Comparison of ENCODE assay signal across 9 cellular contexts in genomic region chr2:237697586-237698337, GRCh38.
DNase-seq lines count a peak whose midpoint lies in the region; ATAC-seq and TF ChIP-seq lines count a peak whose summit lies in the region.
"Had no signal": no experiment of that assay in that cellular context is flagged by ENCODE, and none has a peak within 500 bp of the region (broad histone marks: within the 10 kb centered on the region; RNA-seq: fewer than 3 reads in every experiment).

No MANE protein-coding gene starts in this region.

- H3K36me3 Mint-ChIP-seq in CD4-positive, CD25-positive, alpha-beta regulatory T cell, result no peaks in the 10 kb centered on the region
- H3K36me3 Mint-ChIP-seq in brain, result no peaks in the 10 kb centered on the region

- ATAC-seq in CD4-positive, CD25-positive, alpha-beta regulatory T cell (ENCODE audit: low read depth in 2 of 2), result peak in 1 of 2 donors; percentile 16
- ATAC-seq in omental fat pad (ENCODE audit: low FRiP score) (peak; percentile 31), GM21786 (IDR thresholded peaks at IDR 0.05; ENCODE audit: unreplicated experiment) (no peak), GM21367 (IDR thresholded peaks at IDR 0.05; ENCODE audit: unreplicated experiment) (no peak), GM18520 (IDR thresholded peaks at IDR 0.05; ENCODE audit: unreplicated experiment) (no peak)

- peaks cover 46 to 95% (median 81%) of the 10 kb centered on the region in 4 donors for H3K4me1 Mint-ChIP-seq in CD4-positive, CD25-positive, alpha-beta regulatory T cell
- H3K4me1 Mint-ChIP-seq in brain, result peaks cover 99% of the 10 kb centered on the region

- H3K4me1 ChIP-seq in CD4-positive, CD25-positive, alpha-beta regulatory T cell (ENCODE audit: control insufficient read depth, insufficient read depth, low read length, poor library complexity, severe bottlenecking), result peaks cover 97% of the 10 kb centered on the region

- TF ChIP-seq POLR2A in NB4 (IDR thresholded peaks at IDR 0.05; ENCODE audit: extremely low read depth, insufficient read length), result no peak

- H3K27ac ChIP-seq in CD4-positive, CD25-positive, alpha-beta regulatory T cell (ENCODE audit: insufficient read depth, low read length, poor library complexity, severe bottlenecking), result peak overlapping the region; percentile 93
- no peak overlapping the region for H3K27ac ChIP-seq in brain microvascular endothelial cell

- peak in 2 of 3 donors; percentile 28 to 48 for DNase-seq in CD4-positive, CD25-positive, alpha-beta regulatory T cell
- DNase-seq in NB4 (ENCODE audit: low read depth) (peak; percentile 32), omental fat pad (ENCODE audit: low spot score) (no peak), brain microvascular endothelial cell (no peak)
- DNase-seq: NCI-H187 had no signal

- peaks cover 4% of the 10 kb centered on the region for H3K36me3 ChIP-seq in CD4-positive, CD25-positive, alpha-beta regulatory T cell (ENCODE audit: control insufficient read depth, insufficient read depth, low read length)
- H3K36me3 ChIP-seq in brain microvascular endothelial cell (replicated peaks), result no peaks in the 10 kb centered on the region

- peaks cover 0 to 3% (median 0%) of the 10 kb centered on the region in 7 donors for H3K9me3 Mint-ChIP-seq in CD4-positive, CD25-positive, alpha-beta regulatory T cell
- no peaks in the 10 kb centered on the region for H3K9me3 Mint-ChIP-seq in brain

- no peaks in the 10 kb centered on the region for H3K27me3 Mint-ChIP-seq in CD4-positive, CD25-positive, alpha-beta regulatory T cell
- H3K27me3 Mint-ChIP-seq in brain, result no peaks in the 10 kb centered on the region

- H3K27ac Mint-ChIP-seq in CD4-positive, CD25-positive, alpha-beta regulatory T cell, result peak overlapping the region; percentile 91 to 92 (median 91)
- peak overlapping the region in 4 of 5 experiments; percentile 26 to 71 (median 53) for H3K27ac Mint-ChIP-seq in brain

- H3K27me3 ChIP-seq in CD4-positive, CD25-positive, alpha-beta regulatory T cell (ENCODE audit: control insufficient read depth, insufficient read depth, low read length), result no peaks in the 10 kb centered on the region
- no peaks in the 10 kb centered on the region for H3K27me3 ChIP-seq in brain microvascular endothelial cell (replicated peaks)

- H3K4me3 Mint-ChIP-seq in CD4-positive, CD25-positive, alpha-beta regulatory T cell, result peak overlapping the region; percentile 87 to 98 (median 97)
- H3K4me3 Mint-ChIP-seq in brain, result peak overlapping the region in 3 of 5 experiments; percentile 16 to 45 (median 26)

- no peak for TF ChIP-seq CTCF in NB4 (IDR thresholded peaks at IDR 0.05; ENCODE audit: low read depth, low read length)
- no peak for TF ChIP-seq CTCF in brain (conservative IDR thresholded peaks at IDR 0.05)
- no peak for TF ChIP-seq CTCF in omental fat pad (IDR thresholded peaks at IDR 0.05)
- TF ChIP-seq CTCF in brain microvascular endothelial cell (IDR thresholded peaks at IDR 0.05; ENCODE audit: low read depth, low read length, missing control alignments), result no peak

- in situ Hi-C loops in brain microvascular endothelial cell (cut with HindIII; ENCODE audit: low pct_ligation_motif_present, low sequenced_read_pairs), result no loop called here

- no peaks in the 10 kb centered on the region for H3K9me3 ChIP-seq in CD4-positive, CD25-positive, alpha-beta regulatory T cell (ENCODE audit: control insufficient read depth in 2 of 2, low read length in 2 of 2)

- peak overlapping the region; percentile 84 for H3K4me3 ChIP-seq in CD4-positive, CD25-positive, alpha-beta regulatory T cell (ENCODE audit: low read depth, low read length)
- H3K4me3 ChIP-seq in NB4 (ENCODE audit: low read depth, low read length), result no peak overlapping the region
- no peak overlapping the region for H3K4me3 ChIP-seq in brain microvascular endothelial cell (ENCODE audit: low read depth, low read length)

Comparison
In these comparisons a context has a peak if more than half of its experiments do, and no peak if none do; other contexts are left out.
1. DNase-seq: peak in CD4-positive, CD25-positive, alpha-beta regulatory T cell (2 of 3) and NB4 (single experiment); none in omental fat pad (single experiment) and brain microvascular endothelial cell (single experiment).